In genomic region chr4:153008578-153009199, GRCh38 we compare ENCODE assay signal across 15 cellular contexts.
DNase-seq lines count a peak whose midpoint lies in the region; ATAC-seq and TF ChIP-seq lines count a peak whose summit lies in the region.
"Had no signal": no experiment of that assay in that cellular context is flagged by ENCODE, and none has a peak within 500 bp of the region (broad histone marks: within the 10 kb centered on the region; RNA-seq: fewer than 3 reads in every experiment).

No MANE protein-coding gene starts in this region.

- peaks cover 39% of the 10 kb centered on the region for H3K4me1 ChIP-seq in OCI-LY3 (ENCODE audit: low read length)
- H3K4me1 ChIP-seq: SJCRH30, upper lobe of left lung had no signal

- H3K27me3 ChIP-seq in OCI-LY3 (ENCODE audit: low read depth, low read length) = peaks cover 23% of the 10 kb centered on the region
- no peaks in the 10 kb centered on the region for H3K27me3 ChIP-seq in MG63
- H3K27me3 ChIP-seq: SJCRH30, upper lobe of left lung had no signal

- no peaks in the 10 kb centered on the region for H3K79me2 ChIP-seq in OCI-LY3 (ENCODE audit: low read length)

- H2AFZ ChIP-seq in OCI-LY3 (ENCODE audit: low read depth, low read length) = no peak overlapping the region

- H3K27ac ChIP-seq in OCI-LY3 (ENCODE audit: low read length) = no peak overlapping the region
- H3K27ac ChIP-seq: SJCRH30, upper lobe of left lung had no signal

- H3K9me3 ChIP-seq in OCI-LY3 (ENCODE audit: insufficient read depth, low read length) (0 out of 2 replicates have a peak, but pooled peaks cover 7% of the 10 kb centered on the region), MG63 (no peaks in the 10 kb centered on the region)
- H3K9me3 ChIP-seq: SJCRH30, upper lobe of left lung had no signal

- ATAC-seq in GM18502 (IDR thresholded peaks at IDR 0.05; ENCODE audit: poor library complexity, unreplicated experiment) = peak; percentile 67
- ATAC-seq in GM19468 (IDR thresholded peaks at IDR 0.05; ENCODE audit: extremely low read depth, unreplicated experiment) = peak; percentile 74
- peak; percentile 64 for ATAC-seq in HG02884 (IDR thresholded peaks at IDR 0.05; ENCODE audit: unreplicated experiment)
- ATAC-seq: natural killer cell had no signal

- DNase-seq in MG63 = no peak
- DNase-seq in NCI-H1105 (lab: John Stamatoyannopoulos, UW) = no peak
- DNase-seq in NCI-H774 (lab: John Stamatoyannopoulos, UW) = no peak
- no peak for DNase-seq in SW 1271 (lab: John Stamatoyannopoulos, UW)
- DNase-seq: amygdala, kidney glomerular epithelial cell, natural killer cell, NCI-H1092 treated with DMSO at 0.1 percent for 48 hours, NCI-H524 treated with DMSO at 0.1 percent for 48 hours, SJCRH30, upper lobe of left lung had no signal

- peak overlapping the region; percentile 78 for H3K4me2 ChIP-seq in OCI-LY3 (ENCODE audit: low read length)

- H4K20me1 ChIP-seq in OCI-LY3 (ENCODE audit: insufficient read depth, low read length) = no peaks in the 10 kb centered on the region

- H3K36me3 ChIP-seq in OCI-LY3 (replicated peaks; ENCODE audit: low read depth, low read length) (no peaks in the 10 kb centered on the region), MG63 (no peaks in the 10 kb centered on the region)
- H3K36me3 ChIP-seq: SJCRH30, upper lobe of left lung had no signal

- no peak overlapping the region for H3K9ac ChIP-seq in OCI-LY3 (ENCODE audit: low read length)

- H3K4me3 ChIP-seq in OCI-LY3 (ENCODE audit: low read length) = peak overlapping the region; percentile 38
- H3K4me3 ChIP-seq in MG63 = no peak overlapping the region
- H3K4me3 ChIP-seq: SJCRH30, upper lobe of left lung had no signal

- no peak for TF ChIP-seq CTCF in OCI-LY3 (IDR thresholded peaks at IDR 0.05; ENCODE audit: low read depth, low read length)
